Comparison of ENCODE assay signal across 20 cellular contexts in genomic region chr9:71904076-71904475, GRCh38. TPM values are rescaled to one million over a fixed set of nuclear protein-coding genes. Genes with fewer than 3 reads are reported as not detected.
DNase-seq lines count a peak whose midpoint lies in the region; ATAC-seq and TF ChIP-seq lines count a peak whose summit lies in the region.
"Had no signal": no experiment of that assay in that cellular context is flagged by ENCODE, and none has a peak within 500 bp of the region (broad histone marks: within the 10 kb centered on the region; RNA-seq: fewer than 3 reads in every experiment).

No MANE protein-coding gene starts in this region.

- H3K36me3 Mint-ChIP-seq in natural killer cell (no peaks in the 10 kb centered on the region), memory B cell (peaks cover 2% of the 10 kb centered on the region)
- H3K36me3 Mint-ChIP-seq in natural killer cell treated with Interleukin-12 subunit alpha and Interleukin-12 subunit beta and Interleukin-15 and Interleukin-18, amount 100 ng/mL, for 72 hours = peaks cover 6% of the 10 kb centered on the region
- H3K36me3 Mint-ChIP-seq in activated T-helper 2 cell treated with anti-CD3 and anti-CD28 coated beads, Interferon-gamma antibody, Interleukin-2, Interleukin-4, amounts not matched to agents 10 μg/mL and 5 μg/mL and 100 μg/mL, durations not matched to agents 14 hours and 24 hours and 36 hours (ENCODE audit: low read depth) = peaks cover 30% of the 10 kb centered on the region

- no peaks in the 10 kb centered on the region for H3K27me3 ChIP-seq in Loucy (ENCODE audit: insufficient read depth, low read length, poor library complexity, severe bottlenecking)

- no peaks in the 10 kb centered on the region for H3K27me3 Mint-ChIP-seq in natural killer cell (ENCODE audit: low read depth in 2 of 2)
- no peaks in the 10 kb centered on the region for H3K27me3 Mint-ChIP-seq in natural killer cell treated with Interleukin-12 subunit alpha and Interleukin-12 subunit beta and Interleukin-15 and Interleukin-18, amount 100 ng/mL, for 72 hours
- no peaks in the 10 kb centered on the region for H3K27me3 Mint-ChIP-seq in memory B cell
- H3K27me3 Mint-ChIP-seq in activated T-helper 2 cell treated with anti-CD3 and anti-CD28 coated beads, Interferon-gamma antibody, Interleukin-2, Interleukin-4, amounts not matched to agents 10 μg/mL and 5 μg/mL and 100 μg/mL, durations not matched to agents 14 hours and 24 hours and 36 hours (ENCODE audit: low read depth) = no peaks in the 10 kb centered on the region

- DNase-seq in natural killer cell = no peak
- DNase-seq in natural killer cell treated with Interleukin-12 subunit alpha and Interleukin-12 subunit beta and Interleukin-15 and Interleukin-18, amount 100 ng/mL, for 72 hours (ENCODE audit: low spot score) = no peak
- no peak for DNase-seq in memory B cell (ENCODE audit: low spot score in 2 of 2)
- no peak for DNase-seq in stimulated activated naive CD4-positive, alpha-beta T cell treated with Interleukin-2 at 50 U/mL for 16 hours (lab: John Stamatoyannopoulos, UW)
- no peak for DNase-seq in activated T-helper 2 cell treated with anti-CD3 and anti-CD28 coated beads, Interferon-gamma antibody, Interleukin-2, Interleukin-4, amounts not matched to agents 10 μg/mL and 5 μg/mL and 100 μg/mL, durations not matched to agents 14 hours and 24 hours and 36 hours (ENCODE audit: low spot score)
- no peak for DNase-seq in MV-4-11 (lab: John Stamatoyannopoulos, UW)
- DNase-seq: AML-193, GDM1, NCI-H1092 treated with DMSO at 0.1 percent for 48 hours, NCI-H1436 treated with DMSO at 0.1 percent for 48 hours, NCI-H187 treated with DMSO at 0.1 percent for 48 hours, NCI-H345, NCI-H774, PC-3, SK-N-SH had no signal

- H3K9me3 Mint-ChIP-seq in natural killer cell (no peaks in the 10 kb centered on the region), memory B cell (peaks cover 1% of the 10 kb centered on the region)
- H3K9me3 Mint-ChIP-seq in natural killer cell treated with Interleukin-12 subunit alpha and Interleukin-12 subunit beta and Interleukin-15 and Interleukin-18, amount 100 ng/mL, for 72 hours = no peaks in the 10 kb centered on the region
- no peaks in the 10 kb centered on the region for H3K9me3 Mint-ChIP-seq in activated T-helper 2 cell treated with anti-CD3 and anti-CD28 coated beads, Interferon-gamma antibody, Interleukin-2, Interleukin-4, amounts not matched to agents 10 μg/mL and 5 μg/mL and 100 μg/mL, durations not matched to agents 14 hours and 24 hours and 36 hours
- H3K9me3 Mint-ChIP-seq: CD14-positive monocyte, IgD-negative memory B cell had no signal

- H3K4me3 Mint-ChIP-seq in natural killer cell (no peak overlapping the region), memory B cell (no peak overlapping the region)
- H3K4me3 Mint-ChIP-seq in natural killer cell treated with Interleukin-12 subunit alpha and Interleukin-12 subunit beta and Interleukin-15 and Interleukin-18, amount 100 ng/mL, for 72 hours = no peak overlapping the region
- H3K4me3 Mint-ChIP-seq in activated T-helper 2 cell treated with anti-CD3 and anti-CD28 coated beads, Interferon-gamma antibody, Interleukin-2, Interleukin-4, amounts not matched to agents 10 μg/mL and 5 μg/mL and 100 μg/mL, durations not matched to agents 14 hours and 24 hours and 36 hours (ENCODE audit: low read depth) = no peak overlapping the region
- H3K4me3 Mint-ChIP-seq: CD14-positive monocyte, IgD-negative memory B cell had no signal

- H2AFZ ChIP-seq in Loucy (ENCODE audit: low read length) = no peak overlapping the region

- intact Hi-C loops in natural killer cell (cut with micrococcal nuclease) = no loop called here
- intact Hi-C loops in activated T-helper 2 cell treated with anti-CD3 and anti-CD28 coated beads, Interferon-gamma antibody, Interleukin-2, Interleukin-4, amounts not matched to agents 10 μg/mL and 5 μg/mL and 100 μg/mL, durations not matched to agents 14 hours and 24 hours and 36 hours (cut with micrococcal nuclease) = no loop called here

- peak overlapping the region; percentile 91 for H3K9ac ChIP-seq in Loucy (ENCODE audit: low read depth, low read length, poor library complexity, severe bottlenecking)
- H3K9ac ChIP-seq: KMS-11, SK-N-SH had no signal

- TF ChIP-seq CTCF in natural killer cell (IDR thresholded peaks at IDR 0.05) = no peak
- TF ChIP-seq CTCF in Loucy (conservative IDR thresholded peaks at IDR 0.05; ENCODE audit: low read length) = no peak

- no peaks in the 10 kb centered on the region for H3K9me3 ChIP-seq in Loucy (ENCODE audit: insufficient read depth, low read depth, low read length)
- H3K9me3 ChIP-seq: SK-N-SH had no signal

- peaks cover 95% of the 10 kb centered on the region for H3K79me2 ChIP-seq in Loucy (ENCODE audit: insufficient read depth, low read length)

- peaks cover 15% of the 10 kb centered on the region; the same call in 1 of the 2 replicates for H3K36me3 ChIP-seq in Loucy (ENCODE audit: insufficient read depth, low read length)

- H4K20me1 ChIP-seq in Loucy (ENCODE audit: insufficient read depth, low read length, poor library complexity, severe bottlenecking) = peaks cover 79% of the 10 kb centered on the region

- ATAC-seq in natural killer cell (no peak), memory B cell (ENCODE audit: low read depth) (no peak)
- ATAC-seq in natural killer cell treated with Interleukin-12 subunit alpha and Interleukin-12 subunit beta and Interleukin-15 and Interleukin-18, amount 100 ng/mL, for 72 hours = no peak
- ATAC-seq: HCT116, PC-3 had no signal

- peak overlapping the region; percentile 93 for H3K4me2 ChIP-seq in Loucy (ENCODE audit: low read depth, low read length, poor library complexity, severe bottlenecking)
- H3K4me2 ChIP-seq: KMS-11, SK-N-SH had no signal

- H3F3A ChIP-seq in Loucy (ENCODE audit: low read depth) = peaks cover 17% of the 10 kb centered on the region; the same call in 1 of the 2 replicates

- H3K27ac Mint-ChIP-seq in natural killer cell (peak overlapping the region; percentile 1 to 24), memory B cell (peak overlapping the region; percentile 11)
- H3K27ac Mint-ChIP-seq in natural killer cell treated with Interleukin-12 subunit alpha and Interleukin-12 subunit beta and Interleukin-15 and Interleukin-18, amount 100 ng/mL, for 72 hours = peak overlapping the region in 1 of 2 donors; percentile 16
- no peak overlapping the region for H3K27ac Mint-ChIP-seq in activated T-helper 2 cell treated with anti-CD3 and anti-CD28 coated beads, Interferon-gamma antibody, Interleukin-2, Interleukin-4, amounts not matched to agents 10 μg/mL and 5 μg/mL and 100 μg/mL, durations not matched to agents 14 hours and 24 hours and 36 hours
- H3K27ac Mint-ChIP-seq: CD14-positive monocyte, IgD-negative memory B cell had no signal

- H3K9me2 ChIP-seq in Loucy (replicated peaks; ENCODE audit: low read depth, low read length) = no peaks in the 10 kb centered on the region
- H3K9me2 ChIP-seq: SK-N-SH had no signal

- peak overlapping the region; percentile 86 for H3K4me3 ChIP-seq in Loucy (ENCODE audit: low read length, poor library complexity, severe bottlenecking)

- H3K4me1 Mint-ChIP-seq in natural killer cell = peaks cover 57 to 73% of the 10 kb centered on the region in 2 donors
- H3K4me1 Mint-ChIP-seq in natural killer cell treated with Interleukin-12 subunit alpha and Interleukin-12 subunit beta and Interleukin-15 and Interleukin-18, amount 100 ng/mL, for 72 hours (ENCODE audit: low read depth in 2 of 2) = peaks cover 37 to 60% of the 10 kb centered on the region in 2 donors
- peaks cover 27% of the 10 kb centered on the region for H3K4me1 Mint-ChIP-seq in memory B cell
- H3K4me1 Mint-ChIP-seq in activated T-helper 2 cell treated with anti-CD3 and anti-CD28 coated beads, Interferon-gamma antibody, Interleukin-2, Interleukin-4, amounts not matched to agents 10 μg/mL and 5 μg/mL and 100 μg/mL, durations not matched to agents 14 hours and 24 hours and 36 hours (ENCODE audit: low read depth) = peaks cover 64% of the 10 kb centered on the region

- peaks cover 65% of the 10 kb centered on the region for H3K4me1 ChIP-seq in Loucy (ENCODE audit: insufficient read depth, low read length, poor library complexity, severe bottlenecking)

RNA-seq across cellular contexts. Expression of gene ABHD17B, which starts 6.9 kb away (rescaled TPM):
- total RNA-seq in natural killer cell = 10 to 100 TPM; 28.7 to 34.4 (median 30.3) TPM
- total RNA-seq in natural killer cell treated with Interleukin-12 subunit alpha and Interleukin-12 subunit beta and Interleukin-15 and Interleukin-18, amount 100 ng/mL, for 72 hours = 10 to 100 TPM; 29.2 to 33.9 TPM
- 17.4 and 21.6 TPM in 2 replicates for total RNA-seq in activated T-helper 2 cell treated with anti-CD3 and anti-CD28 coated beads, Interferon-gamma antibody, Interleukin-2, Interleukin-4, amounts not matched to agents 10 μg/mL and 5 μg/mL and 100 μg/mL, durations not matched to agents 14 hours and 24 hours and 36 hours

RNA-seq across cellular contexts. Expression of gene C9orf85, which starts 7.4 kb away (rescaled TPM):
- total RNA-seq in natural killer cell = 10 to 100 TPM in 1 of 3 donors, 1 to 10 TPM in 2; 5.6 to 11.1 (median 9.2) TPM
- total RNA-seq in natural killer cell treated with Interleukin-12 subunit alpha and Interleukin-12 subunit beta and Interleukin-15 and Interleukin-18, amount 100 ng/mL, for 72 hours = 10 to 100 TPM; 10.7 to 12.6 TPM
- total RNA-seq in activated T-helper 2 cell treated with anti-CD3 and anti-CD28 coated beads, Interferon-gamma antibody, Interleukin-2, Interleukin-4, amounts not matched to agents 10 μg/mL and 5 μg/mL and 100 μg/mL, durations not matched to agents 14 hours and 24 hours and 36 hours = 8.3 and 9.8 TPM in 2 replicates
